Comparison of ENCODE assay signal across 16 cellular contexts in the genomic region with DNA sequence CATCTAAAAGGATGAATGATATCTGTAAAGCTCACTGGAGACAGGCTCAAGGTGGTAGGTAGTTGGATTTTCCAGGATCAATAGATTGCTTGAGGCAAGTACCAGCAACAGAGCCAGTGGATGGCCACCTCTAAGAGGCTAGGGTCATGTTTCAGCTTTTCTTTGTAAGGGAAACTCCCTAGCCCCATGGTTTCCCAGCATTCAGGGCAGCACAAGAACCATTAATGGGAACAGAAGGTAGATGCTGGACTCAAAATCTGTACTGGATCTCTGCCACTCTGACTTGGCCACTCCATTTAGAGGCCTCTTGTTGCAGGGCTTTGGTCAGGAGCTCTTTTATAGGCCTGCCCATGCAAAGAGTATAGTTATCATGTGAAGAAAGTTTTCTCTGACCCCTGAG.
"Had no signal": no experiment of that assay in that cellular context is flagged by ENCODE, and none has a peak within 500 bp of the region (broad histone marks: within the 10 kb centered on the region; RNA-seq: fewer than 3 reads in every experiment).

No MANE protein-coding gene starts in this region.

- H3K27me3 ChIP-seq: ascending aorta, breast epithelium, pancreas had no signal

- H3K27ac ChIP-seq: ascending aorta, breast epithelium, pancreas had no signal

- FAIRE-seq: pancreas, urothelium cell line had no signal

- H3K36me3 ChIP-seq: ascending aorta, breast epithelium, pancreas had no signal

- H3K9me3 ChIP-seq: ascending aorta, breast epithelium, pancreas had no signal

- H3K4me3 ChIP-seq: ascending aorta, breast epithelium, lung, pancreas had no signal

- DNase-seq: activated CD4-positive, alpha-beta T cell treated with anti-CD3 and anti-CD28 coated beads for 1 hour; activated CD4-positive, alpha-beta T cell treated with anti-CD3 and anti-CD28 coated beads, Interleukin-2, amount 50 U/mL, for 4 hours; activated naive CD4-positive, alpha-beta T cell treated with anti-CD3 and anti-CD28 coated beads for 36 hours; activated naive CD8-positive, alpha-beta T cell treated with anti-CD3 and anti-CD28 coated beads, Interleukin-2, amount 50 U/mL, for 24 hours; activated T-cell treated with anti-CD3 and anti-CD28 coated beads, Interleukin-2, amount 50 U/mL, for 1 hour; cerebellar nuclear complex; effector memory CD4-positive, alpha-beta T cell; foreskin fibroblast; left cardiac atrium; midbrain; pancreas had no signal

- ATAC-seq: activated naive CD8-positive, alpha-beta T cell treated with anti-CD3 and anti-CD28 coated beads, Interleukin-2, amount 50 U/mL, for 24 hours; left cardiac atrium; stimulated activated effector memory CD8-positive, alpha-beta T cell treated with anti-CD3 and anti-CD28 coated beads, Interleukin-12 subunit alpha, Interleukin-12 subunit beta, amount 100 ng/mL, for 72 hours had no signal

- H3K4me1 ChIP-seq: ascending aorta, breast epithelium, pancreas had no signal
